In the genomic region with DNA sequence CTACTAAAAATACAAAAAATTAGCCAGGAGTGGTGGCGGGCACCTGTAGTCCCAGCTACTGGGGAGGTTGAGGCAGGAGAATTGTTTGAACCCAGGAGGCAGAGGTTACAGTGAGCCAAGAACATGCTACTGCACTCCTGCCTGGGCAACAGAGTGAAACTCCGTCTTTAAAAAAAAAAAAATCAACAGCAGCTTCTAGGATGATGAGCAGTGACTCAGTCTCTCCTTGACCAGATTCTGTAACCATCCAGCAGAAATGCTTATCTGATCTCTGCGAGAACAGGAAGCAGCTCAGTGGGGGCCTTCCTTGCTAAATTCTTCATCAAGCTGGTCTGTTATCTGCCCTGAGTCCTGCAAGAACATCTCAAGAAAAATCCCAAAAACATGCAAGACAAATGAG, we compare ENCODE assay signal across 1 cellular context.
TF ChIP-seq lines count a peak whose summit lies in the region.

No MANE protein-coding gene starts in this region.

TF ChIP-seq in K562, 482 proteins besides CTCF, POLR2A, EP300 and RAD21:
- peak; percentile 30; the same call in 1 of the 2 replicates for TF ChIP-seq FOSL1 (tag; conservative IDR thresholded peaks at IDR 0.05)
